In genomic region chr2:227164745-227165350, GRCh38 we compare ENCODE assay signal across 8 cellular contexts. TPM values are rescaled to one million over a fixed set of nuclear protein-coding genes. Genes with fewer than 3 reads are reported as not detected.
DNase-seq lines count a peak whose midpoint lies in the region; ATAC-seq and TF ChIP-seq lines count a peak whose summit lies in the region.

No MANE protein-coding gene starts in this region.

- no peaks in the 10 kb centered on the region for H3K9me3 ChIP-seq in iPS-15b (ENCODE audit: control insufficient read depth, insufficient read depth, low read length)

- no peak overlapping the region for H3K9ac ChIP-seq in iPS-15b (ENCODE audit: low read depth, low read length)

- H3K4me3 Mint-ChIP-seq in activated CD8-positive, alpha-beta T cell treated with anti-CD3 and anti-CD28 coated beads for 36 hours, result peak overlapping the region; percentile 53
- H3K4me3 Mint-ChIP-seq in stimulated activated effector memory CD8-positive, alpha-beta T cell treated with anti-CD3 and anti-CD28 coated beads, Interleukin-12 subunit alpha, Interleukin-12 subunit beta, amount 100 ng/mL, for 72 hours, result peak overlapping the region; percentile 67

- peaks cover under 1% of the 10 kb centered on the region for H3K9me3 Mint-ChIP-seq in activated CD8-positive, alpha-beta T cell treated with anti-CD3 and anti-CD28 coated beads for 36 hours
- H3K9me3 Mint-ChIP-seq in stimulated activated effector memory CD8-positive, alpha-beta T cell treated with anti-CD3 and anti-CD28 coated beads, Interleukin-12 subunit alpha, Interleukin-12 subunit beta, amount 100 ng/mL, for 72 hours, result no peaks in the 10 kb centered on the region

- H3K27me3 Mint-ChIP-seq in activated CD8-positive, alpha-beta T cell treated with anti-CD3 and anti-CD28 coated beads for 36 hours, result peaks cover 52% of the 10 kb centered on the region

- TF ChIP-seq CTCF in activated CD8-positive, alpha-beta T cell treated with anti-CD3 and anti-CD28 coated beads for 36 hours (IDR thresholded peaks at IDR 0.05), result no peak

- no peak overlapping the region for H3K27ac Mint-ChIP-seq in activated CD8-positive, alpha-beta T cell treated with anti-CD3 and anti-CD28 coated beads for 36 hours
- no peak overlapping the region for H3K27ac Mint-ChIP-seq in stimulated activated effector memory CD8-positive, alpha-beta T cell treated with anti-CD3 and anti-CD28 coated beads, Interleukin-12 subunit alpha, Interleukin-12 subunit beta, amount 100 ng/mL, for 72 hours

- H3K4me1 Mint-ChIP-seq in activated CD8-positive, alpha-beta T cell treated with anti-CD3 and anti-CD28 coated beads for 36 hours (ENCODE audit: low read depth), result peaks cover 2% of the 10 kb centered on the region
- no peaks in the 10 kb centered on the region for H3K4me1 Mint-ChIP-seq in stimulated activated effector memory CD8-positive, alpha-beta T cell treated with anti-CD3 and anti-CD28 coated beads, Interleukin-12 subunit alpha, Interleukin-12 subunit beta, amount 100 ng/mL, for 72 hours

- H3K36me3 Mint-ChIP-seq in activated CD8-positive, alpha-beta T cell treated with anti-CD3 and anti-CD28 coated beads for 36 hours (ENCODE audit: low read depth), result no peaks in the 10 kb centered on the region
- H3K36me3 Mint-ChIP-seq in stimulated activated effector memory CD8-positive, alpha-beta T cell treated with anti-CD3 and anti-CD28 coated beads, Interleukin-12 subunit alpha, Interleukin-12 subunit beta, amount 100 ng/mL, for 72 hours, result no peaks in the 10 kb centered on the region

- intact Hi-C loops in activated CD8-positive, alpha-beta T cell treated with anti-CD3 and anti-CD28 coated beads for 36 hours (cut with micrococcal nuclease), result no loop called here

- peak; percentile 52 for ATAC-seq in GM19372 (IDR thresholded peaks at IDR 0.05; ENCODE audit: low read depth, unreplicated experiment)
- ATAC-seq in HG03196 (IDR thresholded peaks at IDR 0.05; ENCODE audit: unreplicated experiment), result peak; percentile 68
- ATAC-seq in activated CD8-positive, alpha-beta T cell treated with anti-CD3 and anti-CD28 coated beads for 36 hours, result peak; percentile 79
- ATAC-seq in stimulated activated effector memory CD8-positive, alpha-beta T cell treated with anti-CD3 and anti-CD28 coated beads, Interleukin-12 subunit alpha, Interleukin-12 subunit beta, amount 100 ng/mL, for 72 hours, result peak; percentile 82

- peak overlapping the region; percentile 59 for H3K4me3 ChIP-seq in iPS-15b (ENCODE audit: low read depth, low read length)

- H3K27me3 ChIP-seq in iPS-15b (ENCODE audit: control insufficient read depth, insufficient read depth, low read length), result peaks cover 52% of the 10 kb centered on the region

- DNase-seq in Daoy (ENCODE audit: low read depth) (peak; percentile 19), NOMO-1 treated with dmso at 0.1 percent for 144 hours (lab: John Stamatoyannopoulos, UW; ENCODE audit: unreplicated experiment) (no peak), hippocampal formation (lab: John Stamatoyannopoulos, UW) (no peak)
- peak; percentile 56 for DNase-seq in activated CD8-positive, alpha-beta T cell treated with anti-CD3 and anti-CD28 coated beads for 36 hours
- DNase-seq in stimulated activated effector memory CD8-positive, alpha-beta T cell treated with anti-CD3 and anti-CD28 coated beads, Interleukin-12 subunit alpha, Interleukin-12 subunit beta, amount 100 ng/mL, for 72 hours (ENCODE audit: low spot score in 2 of 2), result no peak

- CTCF ChIA-PET in activated CD8-positive, alpha-beta T cell treated with anti-CD3 and anti-CD28 coated beads for 36 hours (lab: Charles Lee), result no interaction called here

- H3K4me1 ChIP-seq in iPS-15b (ENCODE audit: control insufficient read depth, insufficient read depth, low read length), result no peaks in the 10 kb centered on the region

- no peaks in the 10 kb centered on the region for H3K36me3 ChIP-seq in iPS-15b (ENCODE audit: control insufficient read depth, insufficient read depth, low read length)

- POLR2A ChIA-PET in activated CD8-positive, alpha-beta T cell treated with anti-CD3 and anti-CD28 coated beads for 36 hours (lab: Charles Lee), result no interaction called here

RNA-seq across cellular contexts. Expression of gene COL4A3, which starts 0.4 kb away (rescaled TPM):
- 0.06 TPM in 1 of 2 replicates, not detected in the other for total RNA-seq in Daoy (2014; rRNA removed; shearing (Covaris generic))
- not detected for total RNA-seq in activated CD8-positive, alpha-beta T cell treated with anti-CD3 and anti-CD28 coated beads for 36 hours

RNA-seq across cellular contexts. Expression of gene COL4A4, which starts 0.8 kb away (rescaled TPM):
- under 0.01 and 0.15 TPM in 2 replicates for total RNA-seq in Daoy (2014; rRNA removed; shearing (Covaris generic))
- not detected for total RNA-seq in activated CD8-positive, alpha-beta T cell treated with anti-CD3 and anti-CD28 coated beads for 36 hours

Comparison
In these comparisons a context has a peak if more than half of its experiments do, and no peak if none do; other contexts are left out.
1. DNase-seq: peak in Daoy (single experiment) and activated CD8-positive, alpha-beta T cell treated with anti-CD3 and anti-CD28 coated beads for 36 hours (single experiment); none in stimulated activated effector memory CD8-positive, alpha-beta T cell treated with anti-CD3 and anti-CD28 coated beads, Interleukin-12 subunit alpha, Interleukin-12 subunit beta, amount 100 ng/mL, for 72 hours (0 of 2), NOMO-1 treated with dmso at 0.1 percent for 144 hours (single experiment) and hippocampal formation (0 of 2).
2. Peak in every context shown above with its lines, with median percentiles within 50 percentile points of each other: ATAC-seq.